In the genomic region with DNA sequence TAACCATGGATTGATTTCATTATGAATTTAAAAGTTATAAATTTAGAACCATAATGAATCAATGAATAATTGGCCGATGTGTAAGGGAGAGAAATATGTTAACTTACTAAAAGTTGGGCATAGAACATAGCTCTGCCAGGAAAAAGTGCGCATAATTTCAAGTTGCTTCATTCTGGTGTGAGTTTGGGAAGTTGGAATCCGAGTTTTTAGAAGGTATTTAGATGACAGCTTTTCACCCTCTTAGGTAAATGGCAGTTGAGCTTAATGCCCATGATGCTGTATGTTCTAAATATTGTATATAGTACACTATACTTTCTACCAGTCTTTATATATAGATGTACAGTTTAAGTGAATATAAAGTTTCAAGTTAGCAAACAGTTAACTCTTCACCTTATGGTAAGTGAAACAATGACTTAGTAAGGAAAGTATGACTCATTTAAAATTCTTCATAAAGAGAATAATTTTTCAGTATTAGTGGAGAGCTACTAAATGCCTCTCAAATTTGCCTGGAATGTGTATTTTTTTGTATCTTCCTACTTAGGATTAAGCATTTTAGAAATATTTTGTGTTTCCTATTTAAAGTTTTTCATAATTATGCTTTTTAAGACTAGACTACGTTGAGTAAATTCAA, we compare ENCODE assay signal across 8 cellular contexts. TPM values are rescaled to one million over a fixed set of nuclear protein-coding genes. Genes with fewer than 3 reads are reported as not detected.
DNase-seq lines count a peak whose midpoint lies in the region; ATAC-seq and TF ChIP-seq lines count a peak whose summit lies in the region.

No MANE protein-coding gene starts in this region.

- DNase-seq in BJ (ENCODE audit: low read depth) (no peak), MCF 10A (ENCODE audit: unreplicated experiment) (no peak), NCI-H146 (lab: John Stamatoyannopoulos, UW) (no peak), NK-92 (lab: John Stamatoyannopoulos, UW; ENCODE audit: unreplicated experiment) (no peak), HPDE6-E6E7 (ENCODE audit: extremely low spot score) (no peak)

- peaks cover 54% of the 10 kb centered on the region for H3K4me1 ChIP-seq in HUES64 (ENCODE audit: insufficient read depth, low read length)
- peaks cover 6% of the 10 kb centered on the region for H3K4me1 ChIP-seq in mesodermal cell (ENCODE audit: control insufficient read depth, insufficient read depth, low read length, poor library complexity, severe bottlenecking)

- no peaks in the 10 kb centered on the region for H3K9me3 ChIP-seq in HUES64 (ENCODE audit: insufficient read depth, low read depth, low read length)
- no peaks in the 10 kb centered on the region for H3K9me3 ChIP-seq in mesodermal cell (ENCODE audit: control insufficient read depth, low read length)

- H3K36me3 ChIP-seq in BJ (ENCODE audit: control insufficient read depth, insufficient read depth, low read length) (no peaks in the 10 kb centered on the region), HUES64 (ENCODE audit: insufficient read depth, low read length) (peaks cover 17% of the 10 kb centered on the region), mesodermal cell (ENCODE audit: control insufficient read depth, insufficient read depth, low read length) (peaks cover 9% of the 10 kb centered on the region)

- H3K27ac Mint-ChIP-seq in MCF 10A (ENCODE audit: low read depth, unreplicated experiment) = peak overlapping the region; percentile 32

- H3K9ac ChIP-seq in HUES64 (ENCODE audit: low read depth, low read length) = peak overlapping the region; percentile 80

- no TSS peak for BruUV-seq in MCF 10A (replicated peaks; lab: Mats Ljungman, UMichigan)

- H3K27me3 ChIP-seq in BJ (ENCODE audit: control insufficient read depth, insufficient read depth, low read length) (no peaks in the 10 kb centered on the region), HUES64 (ENCODE audit: insufficient read depth, low read length) (no peaks in the 10 kb centered on the region)

- 18% methylated on average over 3 of the region's 4 CpGs for WGBS in HUES64
- WGBS in mesodermal cell (ENCODE audit: insufficient coverage in 2 of 2), 2 experiments = 10 to 35% methylated on average over 2 of the region's 4 CpGs

- H3K27ac ChIP-seq in HUES64 (ENCODE audit: low read depth, low read length) = no peak overlapping the region
- H3K27ac ChIP-seq in mesodermal cell (ENCODE audit: low read depth, low read length, severe bottlenecking) = no peak overlapping the region

- peak overlapping the region; percentile 98 for H3K4me3 Mint-ChIP-seq in MCF 10A (ENCODE audit: unreplicated experiment)

- no peaks in the 10 kb centered on the region for H3K36me3 Mint-ChIP-seq in MCF 10A (ENCODE audit: insufficient read depth, unreplicated experiment)

- POLR2A ChIA-PET in BJ (lab: Charles Lee) (no interaction called here), MCF 10A (lab: Yijun Ruan, JAX) (interaction anchor here (0.6 to 5.4 kb wide), 23 partner anchors 10 to 456 kb away, joined by 3 to 119 read pairs (median 6); a partner anchor contains a TSS)

- H3K4me3 ChIP-seq in BJ (ENCODE audit: low read depth, low read length) = peak overlapping the region; percentile 61
- peak overlapping the region; percentile 87 for H3K4me3 ChIP-seq in HUES64 (ENCODE audit: low read length)
- peak overlapping the region; percentile 81 for H3K4me3 ChIP-seq in mesodermal cell (ENCODE audit: extremely low read depth, insufficient read depth, low read length, poor library complexity, severe bottlenecking)

- peaks cover 23% of the 10 kb centered on the region for H3K4me1 Mint-ChIP-seq in MCF 10A (ENCODE audit: insufficient read depth, unreplicated experiment)

- no peak for TF ChIP-seq CTCF in BJ (IDR thresholded peaks at IDR 0.05; ENCODE audit: insufficient read depth, low read depth, low read length)
- TF ChIP-seq CTCF in MCF 10A (IDR thresholded peaks at IDR 0.05; ENCODE audit: unreplicated experiment) = no peak

- H3K27me3 Mint-ChIP-seq in MCF 10A (ENCODE audit: insufficient read depth, unreplicated experiment) = no peaks in the 10 kb centered on the region

- no peak for ATAC-seq in HG02870 (IDR thresholded peaks at IDR 0.05; ENCODE audit: unreplicated experiment)

- intact Hi-C loops in MCF 10A (cut with micrococcal nuclease) = loop anchor here (2.0 to 5.0 kb wide), 4 partner anchors 73 to 357 kb away; no protein-coding TSS in a partner anchor

- CTCF ChIA-PET in BJ (lab: Yijun Ruan, JAX) = interaction anchor here (1.5 kb wide), 1 partner anchor 81 kb away, joined by 8 read pairs; no protein-coding TSS in a partner anchor
- CTCF ChIA-PET in MCF 10A (lab: Yijun Ruan, JAX) = interaction anchor here (0.6 to 2.9 kb wide), 8 partner anchors 49 to 255 kb away, joined by 3 to 15 read pairs (median 3); no protein-coding TSS in a partner anchor

- no peaks in the 10 kb centered on the region for H3K9me3 Mint-ChIP-seq in MCF 10A (ENCODE audit: unreplicated experiment)

RNA-seq across cellular contexts. Expression of a gene that starts 1.6 kb away (rescaled TPM):
- polyA plus RNA-seq in BJ (2011; rRNA removed) = 7.9 and 19.9 TPM in 2 replicates
- polyA minus RNA-seq in BJ (2011; rRNA and poly(A)+ RNA removed) = 3.8 TPM in 2 replicates
- 48.1 TPM for polyA plus RNA-seq in HUES64 (2013, experiment 1 of 2)
- 44.0 TPM for polyA plus RNA-seq in HUES64 (2013, experiment 2 of 2)
- 30.9 and 39.6 TPM in 2 replicates for total RNA-seq in MCF 10A (2022)
- 54.5 TPM for polyA plus RNA-seq in mesodermal cell (2013, experiment 1 of 2)
- polyA plus RNA-seq in mesodermal cell (2013, experiment 2 of 2) = 50.9 TPM
